In genomic region chr1:9234223-9235122, GRCh38 we compare ENCODE assay signal across 8 cellular contexts. TPM values are rescaled to one million over a fixed set of nuclear protein-coding genes. Genes with fewer than 3 reads are reported as not detected.
DNase-seq lines count a peak whose midpoint lies in the region; ATAC-seq and TF ChIP-seq lines count a peak whose summit lies in the region.

Gene H6PD, plus strand, starts transcription at chr1:9234774. Its CDS starts 10,161 bp downstream, at chr1:9244935.

- peaks cover 4% of the 10 kb centered on the region for H3K9me3 ChIP-seq in BLaER1
- no peaks in the 10 kb centered on the region for H3K9me3 ChIP-seq in endodermal cell (ENCODE audit: control insufficient read depth, low read length)

- no peaks in the 10 kb centered on the region for H3K9me3 Mint-ChIP-seq in activated CD8-positive, alpha-beta memory T cell treated with anti-CD3 and anti-CD28 coated beads, Interleukin-2, amount 10 ng/mL, durations not matched to agents 7 days and 5 days (ENCODE audit: low read depth)
- H3K9me3 Mint-ChIP-seq in endodermal cell (no peaks in the 10 kb centered on the region), mesothelial cell of epicardium (no peaks in the 10 kb centered on the region)

- DNase-seq in NCI-H82 treated with DMSO at 0.1 percent for 48 hours (lab: John Stamatoyannopoulos, UW; ENCODE audit: unreplicated experiment), result peak; percentile 38
- DNase-seq in activated CD8-positive, alpha-beta memory T cell treated with anti-CD3 and anti-CD28 coated beads, Interleukin-2, amount 10 ng/mL, durations not matched to agents 7 days and 5 days, result peak; percentile 82
- DNase-seq in endodermal cell, result peak; percentile 93
- peak; percentile 70 to 78 for DNase-seq in mesothelial cell of epicardium (ENCODE audit: low spot score in 2 of 2, unreplicated experiment in 2 of 2)
- peak; percentile 59 to 64 for DNase-seq in stimulated activated CD8-positive, alpha-beta memory T cell treated with anti-CD3 and anti-CD28 coated beads, Interleukin-15, amount 100 ng/mL, for 48 hours (ENCODE audit: low read depth in 2 of 2)

- H3K27me3 Mint-ChIP-seq in activated CD8-positive, alpha-beta memory T cell treated with anti-CD3 and anti-CD28 coated beads, Interleukin-2, amount 10 ng/mL, durations not matched to agents 7 days and 5 days, result peaks cover 3% of the 10 kb centered on the region
- no peaks in the 10 kb centered on the region for H3K27me3 Mint-ChIP-seq in endodermal cell (ENCODE audit: insufficient read depth)
- no peaks in the 10 kb centered on the region for H3K27me3 Mint-ChIP-seq in mesothelial cell of epicardium (ENCODE audit: low read depth)

- H3K4me3 ChIP-seq in BLaER1, result peak within 1 kb of the TSS; percentile 75
- H3K4me3 ChIP-seq in endodermal cell (ENCODE audit: low read length), result peak within 1 kb of the TSS; percentile 91

- peaks cover 3% of the 10 kb centered on the region for H3K36me3 Mint-ChIP-seq in activated CD8-positive, alpha-beta memory T cell treated with anti-CD3 and anti-CD28 coated beads, Interleukin-2, amount 10 ng/mL, durations not matched to agents 7 days and 5 days
- H3K36me3 Mint-ChIP-seq in endodermal cell (ENCODE audit: low read depth), result peaks cover 1% of the 10 kb centered on the region
- peaks cover 11% of the 10 kb centered on the region for H3K36me3 Mint-ChIP-seq in mesothelial cell of epicardium

- H3K9ac ChIP-seq in BLaER1, result peak within 1 kb of the TSS; percentile 94
- peak within 1 kb of the TSS; percentile 77 for H3K9ac ChIP-seq in endodermal cell (ENCODE audit: extremely low read depth, low read length, poor library complexity, severe bottlenecking)

- peak; percentile 79 for ATAC-seq in GM18907 (IDR thresholded peaks at IDR 0.05; ENCODE audit: unreplicated experiment)
- ATAC-seq in HG03139 (IDR thresholded peaks at IDR 0.05; ENCODE audit: unreplicated experiment), result peak; percentile 67
- peak; percentile 89 for ATAC-seq in activated CD8-positive, alpha-beta memory T cell treated with anti-CD3 and anti-CD28 coated beads, Interleukin-2, amount 10 ng/mL, durations not matched to agents 7 days and 5 days

- H3K27me3 ChIP-seq in BLaER1 (no peaks in the 10 kb centered on the region), endodermal cell (ENCODE audit: control insufficient read depth, insufficient read depth, low read length, poor library complexity, severe bottlenecking) (no peaks in the 10 kb centered on the region)

- peak within 1 kb of the TSS; percentile 93 for H3K4me2 ChIP-seq in BLaER1

- H3K27ac ChIP-seq in BLaER1 (peak within 1 kb of the TSS; percentile 96), endodermal cell (ENCODE audit: low read depth, low read length) (peak within 1 kb of the TSS; percentile 60)

- peak within 1 kb of the TSS; percentile 93 for H3K27ac Mint-ChIP-seq in activated CD8-positive, alpha-beta memory T cell treated with anti-CD3 and anti-CD28 coated beads, Interleukin-2, amount 10 ng/mL, durations not matched to agents 7 days and 5 days
- H3K27ac Mint-ChIP-seq in endodermal cell (peak within 1 kb of the TSS; percentile 91), mesothelial cell of epicardium (peak within 1 kb of the TSS; percentile 96)

- peaks cover 69% of the 10 kb centered on the region for H3K4me1 ChIP-seq in BLaER1
- H3K4me1 ChIP-seq in endodermal cell (ENCODE audit: control insufficient read depth, insufficient read depth, low read length), result no peaks in the 10 kb centered on the region

- H3K36me3 ChIP-seq in BLaER1, result no peaks in the 10 kb centered on the region
- no peaks in the 10 kb centered on the region for H3K36me3 ChIP-seq in endodermal cell (ENCODE audit: control insufficient read depth, insufficient read depth, low read length)

- no peaks in the 10 kb centered on the region for H4K20me1 ChIP-seq in BLaER1

- CTCF ChIA-PET in activated CD8-positive, alpha-beta memory T cell treated with anti-CD3 and anti-CD28 coated beads, Interleukin-2, amount 10 ng/mL, durations not matched to agents 7 days and 5 days (lab: Charles Lee), result interaction anchor here (0.8 to 4.1 kb wide), 22 partner anchors 9 to 335 kb away, joined by 3 to 25 read pairs (median 4); partner anchors contain the start of gene GPR157

- 2 to 7% methylated on average over 28 to 111 of the region's 111 CpGs for WGBS in endodermal cell (ENCODE audit: insufficient coverage in 1 of 2, insufficient read length in 1 of 2), 2 experiments

- TF ChIP-seq CTCF in endodermal cell (conservative IDR thresholded peaks at IDR 0.05) (peak; percentile 85), mesothelial cell of epicardium (IDR thresholded peaks at IDR 0.05; ENCODE audit: unreplicated experiment) (peak; percentile 58)

- peaks cover 39% of the 10 kb centered on the region for H3K4me1 Mint-ChIP-seq in activated CD8-positive, alpha-beta memory T cell treated with anti-CD3 and anti-CD28 coated beads, Interleukin-2, amount 10 ng/mL, durations not matched to agents 7 days and 5 days
- H3K4me1 Mint-ChIP-seq in endodermal cell, result peaks cover 3% of the 10 kb centered on the region
- H3K4me1 Mint-ChIP-seq in mesothelial cell of epicardium, result peaks cover 24% of the 10 kb centered on the region

- H3K4me3 Mint-ChIP-seq in activated CD8-positive, alpha-beta memory T cell treated with anti-CD3 and anti-CD28 coated beads, Interleukin-2, amount 10 ng/mL, durations not matched to agents 7 days and 5 days, result peak within 1 kb of the TSS; percentile 86
- H3K4me3 Mint-ChIP-seq in endodermal cell (peak within 1 kb of the TSS; percentile 72), mesothelial cell of epicardium (peak within 1 kb of the TSS; percentile 86)

RNA-seq across cellular contexts. Expression of gene H6PD, which starts in this region (rescaled TPM):
- total RNA-seq in activated CD8-positive, alpha-beta memory T cell treated with anti-CD3 and anti-CD28 coated beads, Interleukin-2, amount 10 ng/mL, durations not matched to agents 7 days and 5 days, result 10 to 100 TPM; 13.2 to 13.5 TPM
- total RNA-seq in endodermal cell, result 10 to 100 TPM; 21.5 to 34.4 TPM
- 14.8 TPM for polyA plus RNA-seq in endodermal cell (2013, experiment 1 of 2)
- polyA plus RNA-seq in endodermal cell (2013, experiment 2 of 2), result 14.2 TPM
- total RNA-seq in mesothelial cell of epicardium, result 71.2 to 74.6 TPM (median 73.1 TPM) in 3 replicates

Comparison
In these comparisons a context has a peak if more than half of its experiments do, and no peak if none do; other contexts are left out.
1. Peak in every context shown above with its lines: DNase-seq, ATAC-seq, H3K4me3 ChIP-seq and H3K27ac ChIP-seq.
2. DNase-seq: peak in every context shown above with its lines; median percentile 93 in endodermal cell; 82 in activated CD8-positive, alpha-beta memory T cell treated with anti-CD3 and anti-CD28 coated beads, Interleukin-2, amount 10 ng/mL, durations not matched to agents 7 days and 5 days; 74 in mesothelial cell of epicardium; 62 in stimulated activated CD8-positive, alpha-beta memory T cell treated with anti-CD3 and anti-CD28 coated beads, Interleukin-15, amount 100 ng/mL, for 48 hours; 38 in NCI-H82 treated with DMSO at 0.1 percent for 48 hours.